8 cellular contexts compared by ENCODE assay signal in the genomic region with DNA sequence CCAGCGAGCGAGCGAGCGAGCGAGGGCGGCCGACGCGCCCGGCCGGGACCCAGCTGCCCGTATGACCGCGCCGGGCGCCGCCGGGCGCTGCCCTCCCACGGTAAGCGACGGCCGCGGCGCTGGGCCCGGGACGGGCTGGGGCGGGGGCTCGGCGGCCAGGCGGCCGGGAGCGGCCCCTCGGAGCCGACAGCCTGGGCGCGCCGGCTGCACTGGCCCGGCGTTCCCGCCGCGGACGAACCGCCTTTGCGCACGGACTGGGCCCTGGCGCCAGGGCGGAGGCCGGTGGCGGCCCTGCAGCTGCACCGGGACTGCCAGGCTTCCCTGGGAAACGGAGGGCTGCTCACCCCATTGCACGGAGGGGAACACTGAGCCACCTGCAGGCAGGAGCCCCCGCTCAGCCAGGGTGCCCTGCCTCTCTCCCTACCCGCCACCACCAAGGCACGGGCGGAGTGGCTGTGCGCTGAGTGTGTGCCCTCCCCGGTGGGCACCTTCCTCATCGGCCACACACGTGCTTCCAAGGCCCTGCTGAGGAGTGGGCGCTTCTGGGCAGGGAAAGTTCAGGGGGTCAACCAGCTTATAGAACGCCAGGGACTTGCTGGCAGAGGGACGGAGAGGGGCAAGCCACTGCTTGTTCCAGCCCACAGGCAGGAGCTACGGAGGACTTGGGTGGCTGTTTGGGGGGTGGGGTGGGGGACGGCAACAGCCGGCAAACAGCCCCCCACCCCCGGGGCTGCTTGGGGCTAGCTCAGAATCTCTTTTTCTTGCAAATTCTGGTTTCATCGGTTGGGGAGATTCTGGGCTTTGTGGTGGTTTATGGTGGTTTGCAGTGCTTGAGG. TPM values are rescaled to one million over a fixed set of nuclear protein-coding genes. Genes with fewer than 3 reads are reported as not detected.
DNase-seq lines count a peak whose midpoint lies in the region; ATAC-seq and TF ChIP-seq lines count a peak whose summit lies in the region.

No MANE protein-coding gene starts in this region.

- H2BK20ac ChIP-seq in H9 (ENCODE audit: low read depth, low read length, poor library complexity, severe bottlenecking) = no peak overlapping the region

- H3K9me3 Mint-ChIP-seq in H9 = no peaks in the 10 kb centered on the region

- H2BK120ac ChIP-seq in H9 (ENCODE audit: low read depth, low read length, poor library complexity, severe bottlenecking) = no peak overlapping the region

- no peak overlapping the region for H3K27ac Mint-ChIP-seq in H9

- H4K20me1 ChIP-seq in H9 (ENCODE audit: control insufficient read depth, insufficient read depth, insufficient read length) = no peaks in the 10 kb centered on the region

- no peak overlapping the region for H3K9ac ChIP-seq in H9 (ENCODE audit: extremely low read depth, insufficient read length, low read length)

- H2BK15ac ChIP-seq in H9 (ENCODE audit: low read depth, low read length) = no peak overlapping the region

- peaks cover 34 to 50% of the 10 kb centered on the region in 2 experiments for H3K4me1 Mint-ChIP-seq in H9

- H3K36me3 Mint-ChIP-seq in H9 (ENCODE audit: insufficient read depth in 1 of 3, low read depth in 3 of 3) = peaks cover 0 to 4% (median 0%) of the 10 kb centered on the region in 3 experiments; a peak in 1 of 7 replicates

- H4K8ac ChIP-seq in H9 (replicated peaks; ENCODE audit: insufficient read length, low read depth, low read length) = no peak overlapping the region

- H3K18ac ChIP-seq in H9 (ENCODE audit: insufficient read length, low read depth, low read length) = peak overlapping the region; percentile 3

- H3K4me1 ChIP-seq in H9 (ENCODE audit: insufficient read depth, low read length) = no peaks in the 10 kb centered on the region

- H2AFZ ChIP-seq in H9 (ENCODE audit: low read length) = no peak overlapping the region

- peak overlapping the region; percentile 42 for H3K4me2 ChIP-seq in H9 (ENCODE audit: insufficient read depth, insufficient read length, low read length)

- H3K79me2 ChIP-seq in H9 (ENCODE audit: insufficient read depth, low read length) = no peaks in the 10 kb centered on the region

- no CpG with 5 or more reads among the region's 70 CpGs for WGBS in H9 (ENCODE audit: extremely low coverage, insufficient read length, low lambda C conversion rate)

- DNase-seq in AG09309 (ENCODE audit: low read depth) (no peak), H9 (peak; percentile 40), fibroblast of pulmonary artery (ENCODE audit: low read depth) (no peak), posterior vena cava (ENCODE audit: low spot score) (peak; percentile 78), EL (no peak)
- DNase-seq in activated CD8-positive, alpha-beta memory T cell treated with anti-CD3 and anti-CD28 coated beads, Interleukin-2, amount 50 U/mL, for 4 hours = peak; percentile 40
- DNase-seq in effector CD4-positive, alpha-beta T cell = no peak

- H3K27me3 Mint-ChIP-seq in H9 (ENCODE audit: low read depth) = peaks cover 70% of the 10 kb centered on the region

- H3K23ac ChIP-seq in H9 (ENCODE audit: insufficient read length, low read depth, low read length) = no peak overlapping the region

- no peak overlapping the region for H3T11ph ChIP-seq in H9 (ENCODE audit: low read length)

- H3K79me1 ChIP-seq in H9 (ENCODE audit: insufficient read depth, low read depth, low read length, poor library complexity, severe bottlenecking) = no peaks in the 10 kb centered on the region

- TF ChIP-seq CTCF in AG09309 (IDR thresholded peaks at IDR 0.05; ENCODE audit: control insufficient read depth, insufficient read depth, low read depth, low read length, missing control alignments) (no peak), H9 (conservative IDR thresholded peaks at IDR 0.05) (no peak), fibroblast of pulmonary artery (IDR thresholded peaks at IDR 0.05; ENCODE audit: low read length, missing control alignments) (no peak)

- no peak overlapping the region for H3K4ac ChIP-seq in H9 (ENCODE audit: low read depth, low read length)

- H3K4me3 Mint-ChIP-seq in H9 = peak overlapping the region; percentile 69 to 86

- no peak overlapping the region for H3K27ac ChIP-seq in H9 (ENCODE audit: insufficient read length, low read depth, low read length)

- no peak overlapping the region for H4K5ac ChIP-seq in H9 (ENCODE audit: insufficient read length, low read depth, low read length)

- H3K4me3 ChIP-seq in AG09309 (ENCODE audit: control insufficient read depth, low read depth, low read length) = peak overlapping the region; percentile 91
- H3K4me3 ChIP-seq in fibroblast of pulmonary artery (replicated peaks; ENCODE audit: low read depth, low read length) = peak overlapping the region; percentile 97

- H3K14ac ChIP-seq in H9 (ENCODE audit: insufficient read depth, low read length) = peak overlapping the region; percentile 13; the same call in 1 of the 2 replicates

- no peaks in the 10 kb centered on the region for H3K9me3 ChIP-seq in H9 (ENCODE audit: control insufficient read depth, low read depth, low read length)

- peaks cover 16% of the 10 kb centered on the region for H3K27me3 ChIP-seq in H9 (ENCODE audit: insufficient read depth, low read length)

- intact Hi-C loops in posterior vena cava (cut with DNase I) = loop anchor here in 1 of 2 donors (10.0 kb wide), 1 partner anchor 116 kb away; no protein-coding TSS in a partner anchor

- H2BK12ac ChIP-seq in H9 (ENCODE audit: insufficient read length, low read depth, low read length) = no peak overlapping the region

- H3K23me2 ChIP-seq in H9 (ENCODE audit: insufficient read length, low read depth, low read length, poor library complexity, severe bottlenecking) = peaks cover 13% of the 10 kb centered on the region

- no peak overlapping the region for H2BK5ac ChIP-seq in H9 (ENCODE audit: insufficient read length, low read length)

- H4K91ac ChIP-seq in H9 (ENCODE audit: insufficient read length, low read depth, low read length) = no peak overlapping the region

- no peak overlapping the region for H3K56ac ChIP-seq in H9 (ENCODE audit: insufficient read length, low read depth, low read length)

- H2AK5ac ChIP-seq in H9 (ENCODE audit: insufficient read length, low read length) = no peak overlapping the region

- ATAC-seq in HG03521 (IDR thresholded peaks at IDR 0.05; ENCODE audit: unreplicated experiment) = no peak

RNA-seq across cellular contexts. Expression of gene CSF1, which starts 0.5 kb away (rescaled TPM):
- total RNA-seq in H9 (2021) (2.3 and 3.2 TPM in 2 replicates), posterior vena cava (10 to 100 TPM; 64.1 to 68.7 TPM)

Comparison
In these comparisons a context has a peak if more than half of its experiments do, and no peak if none do; other contexts are left out.
1. DNase-seq: peak in H9 (single experiment), activated CD8-positive, alpha-beta memory T cell treated with anti-CD3 and anti-CD28 coated beads, Interleukin-2, amount 50 U/mL, for 4 hours (single experiment) and posterior vena cava (single experiment); none in AG09309 (single experiment), fibroblast of pulmonary artery (single experiment), effector CD4-positive, alpha-beta T cell (single experiment) and EL (single experiment).
2. RNA of gene CSF1, which starts 0.5 kb away (total RNA-seq): 64.1 to 68.7 TPM in posterior vena cava; 2.3 to 3.2 TPM in H9; every median in the first group is over 10 times any median in the second.